ENCODE assay signal across 30 cellular contexts in the genomic region with DNA sequence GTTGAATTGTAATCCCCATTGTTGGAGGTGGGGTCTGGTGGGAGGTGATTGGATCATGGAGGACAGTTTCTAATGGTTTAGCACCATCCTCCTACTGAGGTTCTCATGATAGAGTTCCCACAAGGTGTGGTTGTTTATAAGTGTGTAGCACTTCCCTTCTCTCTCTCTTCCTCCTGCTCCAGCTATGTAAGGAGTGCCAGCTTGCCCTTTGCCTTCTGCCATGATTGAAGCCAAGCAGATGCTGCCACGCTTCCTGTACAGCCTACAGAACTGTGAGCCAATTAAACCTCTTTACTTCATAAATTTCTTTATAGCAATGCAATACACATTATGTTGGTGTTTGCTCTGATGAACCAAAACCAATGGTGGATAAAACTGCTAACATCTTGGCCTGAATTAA.
"Had no signal": no experiment of that assay in that cellular context is flagged by ENCODE, and none has a peak within 500 bp of the region (broad histone marks: within the 10 kb centered on the region; RNA-seq: fewer than 3 reads in every experiment).

No MANE protein-coding gene starts in this region.

- DNase-seq: naive thymus-derived CD8-positive, alpha-beta T cell; nephron progenitor cell; occipital lobe; ovary; posterior cingulate gyrus; psoas muscle; right cardiac atrium; right lobe of liver; sigmoid colon; spleen; stimulated activated CD4-positive, alpha-beta T cell treated with anti-CD3 and anti-CD28 coated beads, Interleukin-12 subunit alpha, Interleukin-12 subunit beta, amount 100 ng/mL, for 4 hours; stimulated activated CD4-positive, alpha-beta T cell treated with anti-CD3 and anti-CD28 coated beads, Interleukin-1b, Interleukin-23, amount 100 ng/mL, for 48 hours; stimulated activated CD4-positive, alpha-beta T cell treated with anti-CD3 and anti-CD28 coated beads, Interleukin-4, amount 100 ng/mL, for 1 hour; stimulated activated CD4-positive, alpha-beta T cell treated with anti-CD3 and anti-CD28 coated beads, Interleukin-4, amount 100 ng/mL, for 4 hours; stimulated activated CD8-positive, alpha-beta memory T cell treated with anti-CD3 and anti-CD28 coated beads, Interleukin-4, amount 100 ng/mL, for 48 hours; stimulated activated naive CD4-positive, alpha-beta T cell; stimulated activated naive CD8-positive, alpha-beta T cell treated with anti-CD3 and anti-CD28 coated beads, Interleukin-15, amount 100 ng/mL, for 72 hours; stimulated activated naive CD8-positive, alpha-beta T cell treated with anti-CD3 and anti-CD28 coated beads, Interleukin-15, Interleukin-2, amounts not matched to agents 100 U/mL and 50 U/mL, for 24 hours; substantia nigra; testis; tibial artery; trophoblast cell; upper lobe of left lung had no signal

- H3K4me1 ChIP-seq: parathyroid adenoma, psoas muscle, right lobe of liver, sigmoid colon, spleen, suprapubic skin, testis, tibial artery, upper lobe of left lung, vagina had no signal

- H3K4me3 ChIP-seq: ovary, psoas muscle, right lobe of liver, sigmoid colon, smooth muscle cell, spleen, suprapubic skin, testis, tibial artery, upper lobe of left lung, vagina had no signal

- ATAC-seq: naive thymus-derived CD8-positive, alpha-beta T cell; natural killer cell treated with Interleukin-12 subunit alpha and Interleukin-12 subunit beta and Interleukin-15 and Interleukin-18, amount 100 ng/mL, for 72 hours; psoas muscle; right cardiac atrium; right lobe of liver; stimulated activated memory B cell treated with anti-CD40 and anti-IgM and Interleukin-4, amounts not matched to agents 10 μg/mL and 1 μg/mL and 100 μg/mL, for 72 hours; stimulated activated naive CD8-positive, alpha-beta T cell treated with anti-CD3 and anti-CD28 coated beads, Interleukin-15, amount 100 ng/mL, for 72 hours; stimulated activated naive CD8-positive, alpha-beta T cell treated with anti-CD3 and anti-CD28 coated beads, Interleukin-15, Interleukin-2, amounts not matched to agents 100 U/mL and 50 U/mL, for 24 hours had no signal

- FAIRE-seq: urothelium cell line had no signal

- H3K27me3 ChIP-seq: ovary, right lobe of liver, sigmoid colon, spleen, testis, tibial artery, upper lobe of left lung, vagina had no signal

- H3K9me3 ChIP-seq: ovary, psoas muscle, right lobe of liver, sigmoid colon, testis, tibial artery, upper lobe of left lung, vagina had no signal

- H3K36me3 ChIP-seq: ovary, right lobe of liver, sigmoid colon, spleen, suprapubic skin, tibial artery, upper lobe of left lung, vagina had no signal

- H3K27ac ChIP-seq: ovary, parathyroid adenoma, psoas muscle, right lobe of liver, sigmoid colon, spleen, suprapubic skin, testis, tibial artery, upper lobe of left lung, vagina had no signal
